ENCODE assay signal across 2 cellular contexts in the genomic region with DNA sequence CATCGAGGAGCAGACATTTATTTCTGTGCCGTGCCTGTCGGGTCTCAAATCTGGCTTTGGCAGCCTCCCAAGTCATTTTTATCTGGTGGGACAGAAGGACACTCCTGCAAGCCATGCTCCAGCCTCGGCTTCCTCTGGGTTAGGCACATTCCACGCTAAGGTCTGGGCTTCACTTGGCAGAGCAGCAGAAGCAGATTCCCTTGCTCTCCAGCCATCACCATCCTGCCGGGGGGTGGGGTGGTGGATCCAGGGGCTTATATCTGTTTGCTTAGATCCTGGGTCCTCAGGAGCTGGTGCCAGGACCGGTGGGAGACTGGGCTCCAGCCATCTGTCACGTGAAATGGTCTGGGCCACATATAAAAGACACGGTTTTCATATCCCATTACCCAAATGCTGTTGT.
TF ChIP-seq lines count a peak whose summit lies in the region.

No MANE protein-coding gene starts in this region.

TF ChIP-seq in SK-N-SH, 30 proteins besides CTCF, POLR2A, EP300 and RAD21 (continued from another document):
- TF ChIP-seq, protein P1, sequence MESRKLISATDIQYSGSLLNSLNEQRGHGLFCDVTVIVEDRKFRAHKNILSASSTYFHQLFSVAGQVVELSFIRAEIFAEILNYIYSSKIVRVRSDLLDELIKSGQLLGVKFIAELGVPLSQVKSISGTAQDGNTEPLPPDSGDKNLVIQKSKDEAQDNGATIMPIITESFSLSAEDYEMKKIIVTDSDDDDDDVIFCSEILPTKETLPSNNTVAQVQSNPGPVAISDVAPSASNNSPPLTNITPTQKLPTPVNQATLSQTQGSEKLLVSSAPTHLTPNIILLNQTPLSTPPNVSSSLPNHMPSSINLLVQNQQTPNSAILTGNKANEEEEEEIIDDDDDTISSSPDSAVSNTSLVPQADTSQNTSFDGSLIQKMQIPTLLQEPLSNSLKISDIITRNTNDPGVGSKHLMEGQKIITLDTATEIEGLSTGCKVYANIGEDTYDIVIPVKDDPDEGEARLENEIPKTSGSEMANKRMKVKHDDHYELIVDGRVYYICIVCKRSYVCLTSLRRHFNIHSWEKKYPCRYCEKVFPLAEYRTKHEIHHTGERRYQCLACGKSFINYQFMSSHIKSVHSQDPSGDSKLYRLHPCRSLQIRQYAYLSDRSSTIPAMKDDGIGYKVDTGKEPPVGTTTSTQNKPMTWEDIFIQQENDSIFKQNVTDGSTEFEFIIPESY (IDR thresholded peaks at IDR 0.05; ENCODE audit: borderline replicate concordance, low read depth), result no peak
- TF ChIP-seq NRF1 (IDR thresholded peaks at IDR 0.05; ENCODE audit: low read depth, low read length), result no peak
- TF ChIP-seq, protein P2, sequence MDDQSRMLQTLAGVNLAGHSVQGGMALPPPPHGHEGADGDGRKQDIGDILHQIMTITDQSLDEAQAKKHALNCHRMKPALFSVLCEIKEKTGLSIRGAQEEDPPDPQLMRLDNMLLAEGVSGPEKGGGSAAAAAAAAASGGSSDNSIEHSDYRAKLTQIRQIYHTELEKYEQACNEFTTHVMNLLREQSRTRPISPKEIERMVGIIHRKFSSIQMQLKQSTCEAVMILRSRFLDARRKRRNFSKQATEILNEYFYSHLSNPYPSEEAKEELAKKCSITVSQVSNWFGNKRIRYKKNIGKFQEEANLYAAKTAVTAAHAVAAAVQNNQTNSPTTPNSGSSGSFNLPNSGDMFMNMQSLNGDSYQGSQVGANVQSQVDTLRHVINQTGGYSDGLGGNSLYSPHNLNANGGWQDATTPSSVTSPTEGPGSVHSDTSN (IDR thresholded peaks at IDR 0.05), result no peak
- no peak for TF ChIP-seq GABPA (IDR thresholded peaks at IDR 0.05; ENCODE audit: low read depth)
- TF ChIP-seq FOXJ3 (CRISPR knock-in tag; IDR thresholded peaks at IDR 0.05), result no peak
- TF ChIP-seq JUND (IDR thresholded peaks at IDR 0.05), result no peak
- TF ChIP-seq, protein P3, sequence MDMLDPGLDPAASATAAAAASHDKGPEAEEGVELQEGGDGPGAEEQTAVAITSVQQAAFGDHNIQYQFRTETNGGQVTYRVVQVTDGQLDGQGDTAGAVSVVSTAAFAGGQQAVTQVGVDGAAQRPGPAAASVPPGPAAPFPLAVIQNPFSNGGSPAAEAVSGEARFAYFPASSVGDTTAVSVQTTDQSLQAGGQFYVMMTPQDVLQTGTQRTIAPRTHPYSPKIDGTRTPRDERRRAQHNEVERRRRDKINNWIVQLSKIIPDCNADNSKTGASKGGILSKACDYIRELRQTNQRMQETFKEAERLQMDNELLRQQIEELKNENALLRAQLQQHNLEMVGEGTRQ (IDR thresholded peaks at IDR 0.05; ENCODE audit: borderline replicate concordance, low read depth, low read length), result no peak
- no peak for TF ChIP-seq MEF2A (IDR thresholded peaks at IDR 0.05; ENCODE audit: borderline replicate concordance, low read depth)
- TF ChIP-seq TEAD4 (IDR thresholded peaks at IDR 0.05; ENCODE audit: borderline replicate concordance, insufficient read depth), result no peak
- TF ChIP-seq, protein P4, sequence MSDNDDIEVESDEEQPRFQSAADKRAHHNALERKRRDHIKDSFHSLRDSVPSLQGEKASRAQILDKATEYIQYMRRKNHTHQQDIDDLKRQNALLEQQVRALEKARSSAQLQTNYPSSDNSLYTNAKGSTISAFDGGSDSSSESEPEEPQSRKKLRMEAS (IDR thresholded peaks at IDR 0.05; ENCODE audit: low read depth), result no peak
- no peak for TF ChIP-seq CHD2 (IDR thresholded peaks at IDR 0.05; ENCODE audit: low read length, partially characterized antibody)
- no peak for TF ChIP-seq EZH2phosphoT487 (IDR thresholded peaks at IDR 0.05; ENCODE audit: borderline replicate concordance, low read depth)
- TF ChIP-seq, protein P5, sequence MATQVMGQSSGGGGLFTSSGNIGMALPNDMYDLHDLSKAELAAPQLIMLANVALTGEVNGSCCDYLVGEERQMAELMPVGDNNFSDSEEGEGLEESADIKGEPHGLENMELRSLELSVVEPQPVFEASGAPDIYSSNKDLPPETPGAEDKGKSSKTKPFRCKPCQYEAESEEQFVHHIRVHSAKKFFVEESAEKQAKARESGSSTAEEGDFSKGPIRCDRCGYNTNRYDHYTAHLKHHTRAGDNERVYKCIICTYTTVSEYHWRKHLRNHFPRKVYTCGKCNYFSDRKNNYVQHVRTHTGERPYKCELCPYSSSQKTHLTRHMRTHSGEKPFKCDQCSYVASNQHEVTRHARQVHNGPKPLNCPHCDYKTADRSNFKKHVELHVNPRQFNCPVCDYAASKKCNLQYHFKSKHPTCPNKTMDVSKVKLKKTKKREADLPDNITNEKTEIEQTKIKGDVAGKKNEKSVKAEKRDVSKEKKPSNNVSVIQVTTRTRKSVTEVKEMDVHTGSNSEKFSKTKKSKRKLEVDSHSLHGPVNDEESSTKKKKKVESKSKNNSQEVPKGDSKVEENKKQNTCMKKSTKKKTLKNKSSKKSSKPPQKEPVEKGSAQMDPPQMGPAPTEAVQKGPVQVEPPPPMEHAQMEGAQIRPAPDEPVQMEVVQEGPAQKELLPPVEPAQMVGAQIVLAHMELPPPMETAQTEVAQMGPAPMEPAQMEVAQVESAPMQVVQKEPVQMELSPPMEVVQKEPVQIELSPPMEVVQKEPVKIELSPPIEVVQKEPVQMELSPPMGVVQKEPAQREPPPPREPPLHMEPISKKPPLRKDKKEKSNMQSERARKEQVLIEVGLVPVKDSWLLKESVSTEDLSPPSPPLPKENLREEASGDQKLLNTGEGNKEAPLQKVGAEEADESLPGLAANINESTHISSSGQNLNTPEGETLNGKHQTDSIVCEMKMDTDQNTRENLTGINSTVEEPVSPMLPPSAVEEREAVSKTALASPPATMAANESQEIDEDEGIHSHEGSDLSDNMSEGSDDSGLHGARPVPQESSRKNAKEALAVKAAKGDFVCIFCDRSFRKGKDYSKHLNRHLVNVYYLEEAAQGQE (IDR thresholded peaks at IDR 0.05; ENCODE audit: low read depth, low read length), result no peak
- no peak for TF ChIP-seq TCF12 (IDR thresholded peaks at IDR 0.05)
- TF ChIP-seq TAF1 (IDR thresholded peaks at IDR 0.05; ENCODE audit: borderline replicate concordance, low read depth, low read length), result no peak
- TF ChIP-seq, protein P6, sequence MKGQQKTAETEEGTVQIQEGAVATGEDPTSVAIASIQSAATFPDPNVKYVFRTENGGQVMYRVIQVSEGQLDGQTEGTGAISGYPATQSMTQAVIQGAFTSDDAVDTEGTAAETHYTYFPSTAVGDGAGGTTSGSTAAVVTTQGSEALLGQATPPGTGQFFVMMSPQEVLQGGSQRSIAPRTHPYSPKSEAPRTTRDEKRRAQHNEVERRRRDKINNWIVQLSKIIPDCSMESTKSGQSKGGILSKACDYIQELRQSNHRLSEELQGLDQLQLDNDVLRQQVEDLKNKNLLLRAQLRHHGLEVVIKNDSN (IDR thresholded peaks at IDR 0.05; ENCODE audit: borderline replicate concordance, low read depth), result no peak

TF ChIP-seq in SK-N-SH treated with all-trans-retinoic acid at 6 μM for 48 hours, 23 proteins besides CTCF, POLR2A, EP300 and RAD21 (continued from another document):
- TF ChIP-seq, protein P7, sequence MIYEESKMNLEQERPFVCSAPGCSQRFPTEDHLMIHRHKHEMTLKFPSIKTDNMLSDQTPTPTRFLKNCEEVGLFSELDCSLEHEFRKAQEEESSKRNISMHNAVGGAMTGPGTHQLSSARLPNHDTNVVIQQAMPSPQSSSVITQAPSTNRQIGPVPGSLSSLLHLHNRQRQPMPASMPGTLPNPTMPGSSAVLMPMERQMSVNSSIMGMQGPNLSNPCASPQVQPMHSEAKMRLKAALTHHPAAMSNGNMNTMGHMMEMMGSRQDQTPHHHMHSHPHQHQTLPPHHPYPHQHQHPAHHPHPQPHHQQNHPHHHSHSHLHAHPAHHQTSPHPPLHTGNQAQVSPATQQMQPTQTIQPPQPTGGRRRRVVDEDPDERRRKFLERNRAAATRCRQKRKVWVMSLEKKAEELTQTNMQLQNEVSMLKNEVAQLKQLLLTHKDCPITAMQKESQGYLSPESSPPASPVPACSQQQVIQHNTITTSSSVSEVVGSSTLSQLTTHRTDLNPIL (CRISPR knock-in tag; IDR thresholded peaks at IDR 0.05; ENCODE audit: low read depth), result no peak
- no peak for TF ChIP-seq ISL1 (CRISPR knock-in tag; IDR thresholded peaks at IDR 0.05)
- no peak for TF ChIP-seq OSR1 (CRISPR knock-in tag; IDR thresholded peaks at IDR 0.05)
- TF ChIP-seq BACH2 (CRISPR knock-in tag; IDR thresholded peaks at IDR 0.05; ENCODE audit: borderline replicate concordance), result no peak
- TF ChIP-seq PPARA (CRISPR knock-in tag; IDR thresholded peaks at IDR 0.05; ENCODE audit: borderline replicate concordance), result no peak
- TF ChIP-seq, protein P8, sequence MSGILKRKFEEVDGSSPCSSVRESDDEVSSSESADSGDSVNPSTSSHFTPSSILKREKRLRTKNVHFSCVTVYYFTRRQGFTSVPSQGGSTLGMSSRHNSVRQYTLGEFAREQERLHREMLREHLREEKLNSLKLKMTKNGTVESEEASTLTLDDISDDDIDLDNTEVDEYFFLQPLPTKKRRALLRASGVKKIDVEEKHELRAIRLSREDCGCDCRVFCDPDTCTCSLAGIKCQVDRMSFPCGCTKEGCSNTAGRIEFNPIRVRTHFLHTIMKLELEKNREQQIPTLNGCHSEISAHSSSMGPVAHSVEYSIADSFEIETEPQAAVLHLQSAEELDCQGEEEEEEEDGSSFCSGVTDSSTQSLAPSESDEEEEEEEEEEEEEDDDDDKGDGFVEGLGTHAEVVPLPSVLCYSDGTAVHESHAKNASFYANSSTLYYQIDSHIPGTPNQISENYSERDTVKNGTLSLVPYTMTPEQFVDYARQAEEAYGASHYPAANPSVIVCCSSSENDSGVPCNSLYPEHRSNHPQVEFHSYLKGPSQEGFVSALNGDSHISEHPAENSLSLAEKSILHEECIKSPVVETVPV (CRISPR knock-in tag; IDR thresholded peaks at IDR 0.05), result no peak
- TF ChIP-seq, protein P9, sequence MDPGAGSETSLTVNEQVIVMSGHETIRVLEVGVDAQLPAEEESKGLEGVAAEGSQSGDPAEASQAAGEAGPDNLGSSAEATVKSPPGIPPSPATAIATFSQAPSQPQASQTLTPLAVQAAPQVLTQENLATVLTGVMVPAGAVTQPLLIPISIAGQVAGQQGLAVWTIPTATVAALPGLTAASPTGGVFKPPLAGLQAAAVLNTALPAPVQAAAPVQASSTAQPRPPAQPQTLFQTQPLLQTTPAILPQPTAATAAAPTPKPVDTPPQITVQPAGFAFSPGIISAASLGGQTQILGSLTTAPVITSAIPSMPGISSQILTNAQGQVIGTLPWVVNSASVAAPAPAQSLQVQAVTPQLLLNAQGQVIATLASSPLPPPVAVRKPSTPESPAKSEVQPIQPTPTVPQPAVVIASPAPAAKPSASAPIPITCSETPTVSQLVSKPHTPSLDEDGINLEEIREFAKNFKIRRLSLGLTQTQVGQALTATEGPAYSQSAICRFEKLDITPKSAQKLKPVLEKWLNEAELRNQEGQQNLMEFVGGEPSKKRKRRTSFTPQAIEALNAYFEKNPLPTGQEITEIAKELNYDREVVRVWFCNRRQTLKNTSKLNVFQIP (CRISPR knock-in tag; IDR thresholded peaks at IDR 0.05; ENCODE audit: borderline replicate concordance, low read depth), result no peak
